8 cellular contexts compared by ENCODE assay signal in the genomic region with DNA sequence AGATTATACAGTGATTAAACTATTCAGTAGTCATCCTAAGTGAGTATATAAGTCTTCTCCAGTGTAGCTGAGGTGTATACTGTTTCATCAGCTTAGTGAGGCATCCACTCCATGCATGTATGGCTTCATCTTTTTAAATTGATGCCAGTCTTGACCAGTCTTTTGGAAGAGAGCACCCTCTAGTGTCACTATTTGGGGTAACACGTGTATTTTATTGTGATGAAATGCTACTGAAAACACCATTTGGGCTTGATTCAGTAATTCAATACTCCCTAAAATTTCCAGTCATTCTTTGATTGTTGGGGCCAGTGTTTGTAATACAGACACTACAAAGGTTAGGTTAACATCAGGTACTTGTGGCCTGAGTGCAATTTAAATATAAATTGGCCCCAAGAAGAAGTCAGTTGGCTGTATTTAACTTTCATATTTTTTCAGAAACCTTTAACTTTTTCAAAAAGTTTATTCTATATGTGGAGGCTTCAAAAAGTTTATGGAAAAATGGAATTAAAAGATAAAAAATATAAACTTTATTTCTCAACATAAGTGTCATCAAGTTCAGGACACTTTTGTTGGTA. TPM values are rescaled to one million over a fixed set of nuclear protein-coding genes. Genes with fewer than 3 reads are reported as not detected.
DNase-seq lines count a peak whose midpoint lies in the region; ATAC-seq and TF ChIP-seq lines count a peak whose summit lies in the region.

No MANE protein-coding gene starts in this region.

- DNase-seq in AG04449 (ENCODE audit: low read depth, low spot score) (peak; percentile 12), GM13976 (ENCODE audit: low spot score) (peak; percentile 16), LHCN-M2 (ENCODE audit: low read depth) (peak; percentile 69), RPMI7951 (ENCODE audit: low read depth) (peak; percentile 37), fibroblast of pulmonary artery (ENCODE audit: low read depth) (peak; percentile 71), retinal pigment epithelial cell (ENCODE audit: low read depth) (no peak)
- no peak for DNase-seq in activated CD8-positive, alpha-beta memory T cell treated with anti-CD3 and anti-CD28 coated beads, Interleukin-2, amount 50 U/mL, for 4 hours

- CTCF ChIA-PET in AG04449 (lab: Yijun Ruan, JAX) = interaction anchor here (0.7 to 8.8 kb wide), 18 partner anchors 7 to 653 kb away, joined by 3 to 101 read pairs (median 4); a partner anchor contains a TSS

- TF ChIP-seq CTCF in AG04449 (IDR thresholded peaks at IDR 0.05; ENCODE audit: insufficient read depth, low read length, missing control alignments) (peak; percentile 46), GM13976 (IDR thresholded peaks at IDR 0.05; ENCODE audit: borderline replicate concordance, control extremely low read depth, extremely low read depth, insufficient read depth, missing control alignments) (peak; percentile 39), fibroblast of pulmonary artery (IDR thresholded peaks at IDR 0.05; ENCODE audit: low read length, missing control alignments) (peak; percentile 74), retinal pigment epithelial cell (conservative IDR thresholded peaks at IDR 0.05; ENCODE audit: low read depth, low read length) (peak; percentile 71)

- in situ Hi-C loops in GM13976 (cut with MboI; ENCODE audit: low sequenced_read_pairs, unreplicated experiment) = loop anchor here (25.0 kb wide), 1 partner anchor 629 kb away; no protein-coding TSS in a partner anchor

- no peak for ATAC-seq in HG02938 (IDR thresholded peaks at IDR 0.05; ENCODE audit: unreplicated experiment)

- H3K4me3 ChIP-seq in AG04449 (ENCODE audit: low read depth, low read length) (no peak overlapping the region), fibroblast of pulmonary artery (replicated peaks; ENCODE audit: low read depth, low read length) (no peak overlapping the region), retinal pigment epithelial cell (ENCODE audit: low read length) (no peak overlapping the region)

- POLR2A ChIA-PET in AG04449 (lab: Yijun Ruan, JAX) = no interaction called here

RNA-seq across cellular contexts. Expression of a gene that starts 35.3 kb away (rescaled TPM):
- total RNA-seq in LHCN-M2 (2014; rRNA removed) = 9.9 and 12.4 TPM in 2 replicates
- 1.6 TPM for polyA plus RNA-seq in LHCN-M2 (2012)
- total RNA-seq in RPMI7951 (2014; rRNA removed; shearing (Covaris generic)) = 3.2 and 5.4 TPM in 2 replicates

Comparison
In these comparisons a context has a peak if more than half of its experiments do, and no peak if none do; other contexts are left out.
1. DNase-seq: peak in AG04449 (single experiment), GM13976 (single experiment), LHCN-M2 (single experiment), RPMI7951 (single experiment) and fibroblast of pulmonary artery (single experiment); none in retinal pigment epithelial cell (single experiment) and activated CD8-positive, alpha-beta memory T cell treated with anti-CD3 and anti-CD28 coated beads, Interleukin-2, amount 50 U/mL, for 4 hours (single experiment).
2. Peak in every context shown above with its lines, with median percentiles within 50 percentile points of each other: CTCF ChIP-seq.